ENCODE assay signal across 8 cellular contexts in the genomic region with DNA sequence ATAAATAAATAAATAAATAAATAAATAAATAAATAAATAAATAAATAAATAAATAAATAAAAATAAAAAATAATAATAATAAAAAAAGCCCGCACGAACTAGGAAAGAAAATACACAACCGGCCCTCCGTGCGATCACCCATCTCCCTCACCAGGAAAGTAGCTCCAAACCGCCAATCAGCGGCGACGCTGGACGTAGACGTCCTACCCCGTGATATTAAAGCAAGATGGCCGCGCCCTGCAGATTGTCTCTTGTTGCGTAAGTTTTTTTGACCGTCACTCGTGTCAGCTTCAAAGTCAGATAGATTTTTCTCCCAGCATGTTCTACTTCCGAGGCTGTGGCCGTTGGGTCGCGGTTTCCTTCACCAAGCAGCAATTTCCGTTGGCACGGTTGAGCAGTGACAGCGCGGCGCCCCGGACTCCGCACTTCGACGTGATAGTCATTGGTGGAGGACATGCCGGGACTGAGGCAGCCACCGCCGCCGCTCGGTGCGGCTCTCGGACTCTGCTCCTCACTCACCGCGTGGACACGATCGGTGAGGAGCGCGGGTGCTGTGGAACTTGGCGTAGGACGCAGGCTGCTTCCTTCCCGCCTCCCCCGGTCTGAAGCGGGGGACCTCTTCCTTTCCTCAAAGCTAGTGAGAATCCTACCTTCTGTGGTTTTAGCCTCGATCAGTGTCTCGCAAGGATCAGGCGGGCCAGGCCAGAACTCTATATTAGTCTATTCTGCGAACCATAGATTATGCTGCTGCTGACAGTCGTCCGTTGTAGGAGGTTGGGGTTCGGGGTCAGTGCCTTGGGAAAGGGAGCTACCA. TPM values are rescaled to one million over a fixed set of nuclear protein-coding genes. Genes with fewer than 3 reads are reported as not detected.
DNase-seq lines count a peak whose midpoint lies in the region; ATAC-seq, FAIRE-seq and TF ChIP-seq lines count a peak whose summit lies in the region.

A gene with protein sequence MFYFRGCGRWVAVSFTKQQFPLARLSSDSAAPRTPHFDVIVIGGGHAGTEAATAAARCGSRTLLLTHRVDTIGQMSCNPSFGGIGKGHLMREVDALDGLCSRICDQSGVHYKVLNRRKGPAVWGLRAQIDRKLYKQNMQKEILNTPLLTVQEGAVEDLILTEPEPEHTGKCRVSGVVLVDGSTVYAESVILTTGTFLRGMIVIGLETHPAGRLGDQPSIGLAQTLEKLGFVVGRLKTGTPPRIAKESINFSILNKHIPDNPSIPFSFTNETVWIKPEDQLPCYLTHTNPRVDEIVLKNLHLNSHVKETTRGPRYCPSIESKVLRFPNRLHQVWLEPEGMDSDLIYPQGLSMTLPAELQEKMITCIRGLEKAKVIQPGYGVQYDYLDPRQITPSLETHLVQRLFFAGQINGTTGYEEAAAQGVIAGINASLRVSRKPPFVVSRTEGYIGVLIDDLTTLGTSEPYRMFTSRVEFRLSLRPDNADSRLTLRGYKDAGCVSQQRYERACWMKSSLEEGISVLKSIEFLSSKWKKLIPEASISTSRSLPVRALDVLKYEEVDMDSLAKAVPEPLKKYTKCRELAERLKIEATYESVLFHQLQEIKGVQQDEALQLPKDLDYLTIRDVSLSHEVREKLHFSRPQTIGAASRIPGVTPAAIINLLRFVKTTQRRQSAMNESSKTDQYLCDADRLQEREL (plus strand): TSS at position 201 of the 814 bp plus-strand sequence. CDS start 118 bp downstream, at position 319.

- H3K4me1 ChIP-seq in adrenal gland (replicated peaks in 1 of 2): peaks cover 3 to 27% of the 10 kb centered on the region in 2 donors
- H3K4me1 ChIP-seq in heart left ventricle: peaks cover 0 to 30% (median 19%) of the 10 kb centered on the region in 12 donors
- peaks cover 20% of the 10 kb centered on the region for H3K4me1 ChIP-seq in upper lobe of right lung

- peak; percentile 95 for TF ChIP-seq POLR2A in GM12891 (IDR thresholded peaks at IDR 0.05; ENCODE audit: low read depth, low read length)
- TF ChIP-seq POLR2A in adrenal gland (IDR thresholded peaks at IDR 0.05): peak in 1 of 2 donors; percentile 60
- TF ChIP-seq POLR2A in heart left ventricle (IDR thresholded peaks at IDR 0.05): peak in 1 of 2 donors; percentile 43

- FAIRE-seq in GM12891 (lab: Jason Lieb, UNC): peak; percentile 98

- 0 to 1% (median 0%) methylated on average over 18 to 55 of the region's 55 CpGs for WGBS in adrenal gland, 4 donors
- WGBS in heart left ventricle, 4 donors: 0 to 1% (median 0%) methylated on average over 33 to 55 of the region's 55 CpGs

- H3K4me3 ChIP-seq in adrenal gland (peak within 1 kb of the TSS; percentile 56 to 100 (median 85)), heart left ventricle (peak within 1 kb of the TSS; percentile 72 to 98 (median 84)), upper lobe of right lung (peak within 1 kb of the TSS; percentile 99)

- intact Hi-C loops in adrenal gland (cut with DNase I): no loop called here
- intact Hi-C loops in heart left ventricle (cut with DNase I): no loop called here
- intact Hi-C loops in posterior vena cava (cut with DNase I): no loop called here
- intact Hi-C loops in upper lobe of right lung (cut with DNase I): no loop called here

- ATAC-seq in HG02798 (IDR thresholded peaks at IDR 0.05; ENCODE audit: poor library complexity, unreplicated experiment): peak; percentile 95
- peak; percentile 92 to 99 (median 98) for ATAC-seq in heart left ventricle
- peak; percentile 98 for ATAC-seq in upper lobe of right lung

- peak; percentile 65 for DNase-seq in GM12891 (ENCODE audit: insufficient read length, low spot score)
- peak; percentile 74 for DNase-seq in NCI-H1436 (lab: John Stamatoyannopoulos, UW)
- DNase-seq in T-helper 1 cell: peak; percentile 64 to 95 (median 79)
- DNase-seq in adrenal gland: peak; percentile 87 to 97 (median 92)
- peak; percentile 85 to 94 (median 90) for DNase-seq in heart left ventricle
- peak; percentile 98 for DNase-seq in posterior vena cava (ENCODE audit: low spot score)
- DNase-seq in upper lobe of right lung: peak; percentile 94

- no peak for TF ChIP-seq CTCF in adrenal gland (IDR thresholded peaks at IDR 0.05)
- no peak for TF ChIP-seq CTCF in heart left ventricle (IDR thresholded peaks at IDR 0.05)
- no peak for TF ChIP-seq CTCF in upper lobe of right lung (IDR thresholded peaks at IDR 0.05)

- H3K27me3 ChIP-seq in adrenal gland (no peaks in the 10 kb centered on the region), heart left ventricle (no peaks in the 10 kb centered on the region), upper lobe of right lung (no peaks in the 10 kb centered on the region)

- H3K9me3 ChIP-seq in adrenal gland (replicated peaks in 1 of 3): no peaks in the 10 kb centered on the region
- H3K9me3 ChIP-seq in heart left ventricle: no peaks in the 10 kb centered on the region
- H3K9me3 ChIP-seq in upper lobe of right lung: no peaks in the 10 kb centered on the region

- peaks cover 0 to 14% of the 10 kb centered on the region in 2 donors for H3K36me3 ChIP-seq in adrenal gland (replicated peaks in 1 of 2)
- peaks cover 0 to 30% (median 17%) of the 10 kb centered on the region in 9 donors for H3K36me3 ChIP-seq in heart left ventricle
- H3K36me3 ChIP-seq in upper lobe of right lung: peaks cover 20% of the 10 kb centered on the region

- H3K27ac ChIP-seq in adrenal gland (peak within 1 kb of the TSS; percentile 89 to 96 (median 93)), heart left ventricle (peak within 1 kb of the TSS; percentile 73 to 99 (median 95)), upper lobe of right lung (peak within 1 kb of the TSS; percentile 96)

TF ChIP-seq in GM12891, 5 proteins besides CTCF, POLR2A, EP300 and RAD21:
- TF ChIP-seq TAF1 (IDR thresholded peaks at IDR 0.05; ENCODE audit: low read depth, low read length): peak; percentile 92
- no peak for TF ChIP-seq PAX5 (IDR thresholded peaks at IDR 0.05; ENCODE audit: insufficient read depth, low read length, severe bottlenecking)
- no peak for TF ChIP-seq SPI1 (IDR thresholded peaks at IDR 0.05; ENCODE audit: low read depth, low read length)
- TF ChIP-seq POU2F2 (IDR thresholded peaks at IDR 0.05; ENCODE audit: low read depth, low read length): peak; percentile 64
- peak; percentile 92 for TF ChIP-seq POLR2AphosphoS5 (IDR thresholded peaks at IDR 0.05; ENCODE audit: low read depth, low read length)

RNA-seq across cellular contexts. Expression of the gene that starts here (rescaled TPM):
- polyA plus RNA-seq in GM12891 (2012; ENCODE audit: low read depth, missing spikeins): 12.9 TPM
- total RNA-seq in adrenal gland (10 to 100 TPM; 16.9 to 29.9 (median 22.9) TPM), heart left ventricle (10 to 100 TPM; 18.8 to 32.2 (median 23.7) TPM), posterior vena cava (10 to 100 TPM; 18.3 to 20.6 TPM), upper lobe of right lung (23.1 TPM)
- polyA plus RNA-seq in adrenal gland (10 to 100 TPM; 14.0 to 26.0 (median 20.3) TPM), heart left ventricle (10 to 100 TPM in 1 of 2 donors, 1 to 10 TPM in 1; 8.6 to 19.4 TPM)

Comparison
In these comparisons a context has a peak if more than half of its experiments do, and no peak if none do; other contexts are left out.
1. Peak in every context shown above with its lines: DNase-seq, ATAC-seq, H3K4me3 ChIP-seq and H3K27ac ChIP-seq.